Comparison of ENCODE assay signal across 8 cellular contexts in genomic region chr6:46652232-46652602, GRCh38. TPM values are rescaled to one million over a fixed set of nuclear protein-coding genes. Genes with fewer than 3 reads are reported as not detected.
DNase-seq lines count a peak whose midpoint lies in the region; ATAC-seq and TF ChIP-seq lines count a peak whose summit lies in the region.

No MANE protein-coding gene starts in this region.

- ATAC-seq in CD4-positive, alpha-beta T cell (ENCODE audit: poor library complexity), result no peak

- H3K36me3 ChIP-seq in OCI-LY1 (ENCODE audit: insufficient read depth, low read length) (peaks cover 22% of the 10 kb centered on the region), endocrine pancreas (ENCODE audit: control insufficient read depth, insufficient read depth, low read length) (no peaks in the 10 kb centered on the region), neuron (ENCODE audit: insufficient read depth, low read length) (no peaks in the 10 kb centered on the region)

- H2AFZ ChIP-seq in OCI-LY1 (ENCODE audit: low read length) (no peak overlapping the region), neuron (ENCODE audit: low read depth, low read length) (peak overlapping the region; percentile 100)

- no peaks in the 10 kb centered on the region for H3K9me3 Mint-ChIP-seq in CD4-positive, alpha-beta T cell

- peak overlapping the region; percentile 93 for H3K4me2 ChIP-seq in OCI-LY1 (ENCODE audit: low read length)

- H3K9me3 ChIP-seq in CD4-positive, alpha-beta T cell (ENCODE audit: control insufficient read depth, low read length), result no peaks in the 10 kb centered on the region
- H3K9me3 ChIP-seq in OCI-LY1 (ENCODE audit: low read length), result no peaks in the 10 kb centered on the region
- H3K9me3 ChIP-seq in endocrine pancreas (ENCODE audit: control insufficient read depth, low read length), result no peaks in the 10 kb centered on the region
- H3K9me3 ChIP-seq in neuron (ENCODE audit: low read length), result no peaks in the 10 kb centered on the region

- peaks cover 39% of the 10 kb centered on the region for H3K4me1 ChIP-seq in OCI-LY1 (ENCODE audit: insufficient read depth, low read length, severe bottlenecking)
- peaks cover 19% of the 10 kb centered on the region for H3K4me1 ChIP-seq in endocrine pancreas (ENCODE audit: control insufficient read depth, insufficient read depth, low read length)
- H3K4me1 ChIP-seq in neuron (ENCODE audit: insufficient read depth, low read length), result peaks cover 11% of the 10 kb centered on the region

- intact Hi-C loops in CD4-positive, alpha-beta T cell (cut with DNase I, micrococcal nuclease), result loop anchor here in 1 of 2 experiments (5.0 kb wide), 1 partner anchor 480 kb away; the partner anchor contains the start of gene ENPP5

- peaks cover 67% of the 10 kb centered on the region for H3K79me2 ChIP-seq in OCI-LY1 (ENCODE audit: insufficient read depth, low read length)

- CTCF ChIA-PET in CD4-positive, alpha-beta T cell (lab: Charles Lee), result no interaction called here

- H3K27me3 Mint-ChIP-seq in CD4-positive, alpha-beta T cell, result peaks cover 64% of the 10 kb centered on the region

- no peak overlapping the region for H3K27ac ChIP-seq in CD4-positive, alpha-beta T cell (ENCODE audit: low read depth, low read length)
- H3K27ac ChIP-seq in OCI-LY1 (ENCODE audit: low read depth, low read length, poor library complexity, severe bottlenecking), result peak overlapping the region; percentile 93

- H3K9ac ChIP-seq in OCI-LY1 (ENCODE audit: low read length), result peak overlapping the region; percentile 89
- H3K9ac ChIP-seq in endocrine pancreas (ENCODE audit: control insufficient read depth, insufficient read depth, low read length), result peak overlapping the region; percentile 78

- H3K27me3 ChIP-seq in CD4-positive, alpha-beta T cell (ENCODE audit: control insufficient read depth, insufficient read depth, low read length), result peaks cover 39% of the 10 kb centered on the region
- no peaks in the 10 kb centered on the region for H3K27me3 ChIP-seq in OCI-LY1 (ENCODE audit: insufficient read depth, low read length)
- no peaks in the 10 kb centered on the region for H3K27me3 ChIP-seq in endocrine pancreas (ENCODE audit: control insufficient read depth, insufficient read depth, low read length)
- peaks cover 13% of the 10 kb centered on the region for H3K27me3 ChIP-seq in neuron (ENCODE audit: insufficient read depth, low read length)

- no peaks in the 10 kb centered on the region for H4K20me1 ChIP-seq in OCI-LY1 (ENCODE audit: insufficient read depth, low read length)

- no peak overlapping the region for H3K27ac Mint-ChIP-seq in CD4-positive, alpha-beta T cell

- H3K36me3 Mint-ChIP-seq in CD4-positive, alpha-beta T cell (ENCODE audit: low read depth), result no peaks in the 10 kb centered on the region

- DNase-seq in CD4-positive, alpha-beta T cell, result no peak
- no peak for DNase-seq in NOMO-1 treated with DMSO at 0.1 percent for 48 hours (lab: John Stamatoyannopoulos, UW; ENCODE audit: unreplicated experiment)
- no peak for DNase-seq in GM19240 (ENCODE audit: insufficient read length, low spot score)
- DNase-seq in CD1c-positive myeloid dendritic cell (ENCODE audit: extremely low spot score), result no peak
- no peak for DNase-seq in COLO668 (lab: John Stamatoyannopoulos, UW; ENCODE audit: unreplicated experiment)

- H3K4me3 ChIP-seq in OCI-LY1 (ENCODE audit: low read depth, low read length, poor library complexity, severe bottlenecking) (peak overlapping the region; percentile 91), endocrine pancreas (ENCODE audit: control insufficient read depth, insufficient read depth, low read length) (peak overlapping the region; percentile 99), neuron (ENCODE audit: low read length) (peak overlapping the region; percentile 87)

- H3K4me1 Mint-ChIP-seq in CD4-positive, alpha-beta T cell (ENCODE audit: low read depth), result peaks cover 15% of the 10 kb centered on the region

- TF ChIP-seq CTCF in CD4-positive, alpha-beta T cell (IDR thresholded peaks at IDR 0.05), result no peak
- no peak for TF ChIP-seq CTCF in OCI-LY1 (IDR thresholded peaks at IDR 0.05; ENCODE audit: low read length)

- no peaks in the 10 kb centered on the region for H3F3A ChIP-seq in OCI-LY1 (ENCODE audit: insufficient read depth, low read length)

- peak overlapping the region; percentile 89 for H3K4me3 Mint-ChIP-seq in CD4-positive, alpha-beta T cell

- H3K9me2 ChIP-seq in OCI-LY1 (ENCODE audit: low read depth, low read length), result no peaks in the 10 kb centered on the region

- POLR2A ChIA-PET in CD4-positive, alpha-beta T cell (lab: Charles Lee), result no interaction called here

RNA-seq across cellular contexts. Expression of gene CYP39A1, which starts 0.4 kb away (rescaled TPM):
- not detected for total RNA-seq in CD4-positive, alpha-beta T cell

RNA-seq across cellular contexts. Expression of gene SLC25A27, which starts 0.6 kb away (rescaled TPM):
- total RNA-seq in CD4-positive, alpha-beta T cell, result 1 to 10 TPM; 1.2 to 1.5 TPM

RNA-seq across cellular contexts. Expression of gene TDRD6, which starts 35.5 kb away (rescaled TPM):
- total RNA-seq in CD4-positive, alpha-beta T cell, result not detected
